Comparison of ENCODE assay signal across 9 cellular contexts in genomic region chr12:26935636-26936378, GRCh38. TPM values are rescaled to one million over a fixed set of nuclear protein-coding genes. Genes with fewer than 3 reads are reported as not detected.
DNase-seq lines count a peak whose midpoint lies in the region; ATAC-seq and TF ChIP-seq lines count a peak whose summit lies in the region.
"Had no signal": no experiment of that assay in that cellular context is flagged by ENCODE, and none has a peak within 500 bp of the region (broad histone marks: within the 10 kb centered on the region; RNA-seq: fewer than 3 reads in every experiment).

No MANE protein-coding gene starts in this region.

- H3K9me3 ChIP-seq in DND-41 (ENCODE audit: insufficient read depth, low read length, severe bottlenecking), result no peaks in the 10 kb centered on the region
- H3K9me3 ChIP-seq in MG63, result no peaks in the 10 kb centered on the region
- H3K9me3 ChIP-seq: ovary had no signal

- H3K36me3 Mint-ChIP-seq in nephron progenitor cell (ENCODE audit: low read depth), result peaks cover 29% of the 10 kb centered on the region

- H3K4me3 Mint-ChIP-seq in nephron progenitor cell, result peak overlapping the region; percentile 95

- H3K9me3 Mint-ChIP-seq in nephron progenitor cell, result no peaks in the 10 kb centered on the region

- in situ Hi-C loops in brain microvascular endothelial cell (cut with HindIII; ENCODE audit: low pct_ligation_motif_present, low sequenced_read_pairs), result no loop called here

- H3K27me3 ChIP-seq in DND-41 (ENCODE audit: insufficient read depth, low read length, poor library complexity) (no peaks in the 10 kb centered on the region), MG63 (no peaks in the 10 kb centered on the region), brain microvascular endothelial cell (replicated peaks) (no peaks in the 10 kb centered on the region)
- H3K27me3 ChIP-seq: ovary had no signal

- H3K4me1 ChIP-seq in DND-41 (ENCODE audit: insufficient read depth, low read length), result peaks cover 63% of the 10 kb centered on the region

- peak overlapping the region; percentile 90 to 95; a peak in 3 of 4 replicates for H3K4me3 ChIP-seq in DND-41 (ENCODE audit: low read depth in 1 of 2, low read length in 2 of 2)
- peak overlapping the region; percentile 91 for H3K4me3 ChIP-seq in MG63
- peak overlapping the region; percentile 96 for H3K4me3 ChIP-seq in brain microvascular endothelial cell (ENCODE audit: low read depth, low read length)
- H3K4me3 ChIP-seq: ovary had no signal

- H3K36me3 ChIP-seq in DND-41 (ENCODE audit: insufficient read depth, low read length), result peaks cover 38% of the 10 kb centered on the region
- H3K36me3 ChIP-seq in MG63, result peaks cover 30% of the 10 kb centered on the region
- H3K36me3 ChIP-seq in brain microvascular endothelial cell (replicated peaks), result peaks cover 6% of the 10 kb centered on the region
- H3K36me3 ChIP-seq: ovary had no signal

- peaks cover 51% of the 10 kb centered on the region for H3K4me1 Mint-ChIP-seq in nephron progenitor cell

- TF ChIP-seq CTCF in DND-41 (IDR thresholded peaks at IDR 0.05; ENCODE audit: borderline replicate concordance, extremely low read depth, low read length, poor library complexity, severe bottlenecking) (no peak), brain microvascular endothelial cell (IDR thresholded peaks at IDR 0.05; ENCODE audit: low read depth, low read length, missing control alignments) (no peak), nephron progenitor cell (IDR thresholded peaks at IDR 0.05) (no peak)

- H2AFZ ChIP-seq in DND-41 (ENCODE audit: low read depth, low read length), result no peak overlapping the region

- H3K27ac ChIP-seq in DND-41 (ENCODE audit: low read length) (peak overlapping the region; percentile 92), brain microvascular endothelial cell (no peak overlapping the region)
- H3K27ac ChIP-seq: ovary had no signal

- DNase-seq in DND-41, result no peak
- no peak for DNase-seq in MG63
- no peak for DNase-seq in brain microvascular endothelial cell
- no peak for DNase-seq in nephron progenitor cell
- no peak for DNase-seq in NCI-H2029 treated with DMSO at 0.1 percent for 48 hours (lab: John Stamatoyannopoulos, UW)
- no peak for DNase-seq in NCI-H1694 treated with DMSO at 0.1 percent for 48 hours (lab: John Stamatoyannopoulos, UW)
- DNase-seq in NCI-H69 (lab: John Stamatoyannopoulos, UW), result no peak
- DNase-seq: ovary had no signal

- no peak overlapping the region for H3K27ac Mint-ChIP-seq in nephron progenitor cell

- no peaks in the 10 kb centered on the region for H3K27me3 Mint-ChIP-seq in nephron progenitor cell (ENCODE audit: low read depth, poor library complexity)

- H3K4me2 ChIP-seq in DND-41 (ENCODE audit: insufficient read depth, low read length), result peak overlapping the region; percentile 76

- peaks cover 93% of the 10 kb centered on the region for H3K79me2 ChIP-seq in DND-41 (ENCODE audit: insufficient read depth, low read length)

- ATAC-seq in DND-41 (ENCODE audit: insufficient read depth, low read depth) (no peak), GM21737 (IDR thresholded peaks at IDR 0.05; ENCODE audit: unreplicated experiment) (no peak)

- peak overlapping the region; percentile 90 for H3K9ac ChIP-seq in DND-41 (ENCODE audit: low read depth, low read length)

- H4K20me1 ChIP-seq in DND-41 (ENCODE audit: insufficient read depth, low read length), result peaks cover 21% of the 10 kb centered on the region

RNA-seq across cellular contexts. Expression of gene INTS13, which starts 2.0 kb away (rescaled TPM):
- 87.1 and 123 TPM in 2 replicates for total RNA-seq in MG63 (2014; rRNA removed; shearing (Covaris generic); ENCODE audit: low replicate concordance)

RNA-seq across cellular contexts. Expression of gene FGFR1OP2, which starts 2.5 kb away (rescaled TPM):
- total RNA-seq in MG63 (2014; rRNA removed; shearing (Covaris generic); ENCODE audit: low replicate concordance), result 30.4 and 52.9 TPM in 2 replicates
